8 cellular contexts compared by ENCODE assay signal in genomic region chr1:16727190-16728111, GRCh38. TPM values are rescaled to one million over a fixed set of nuclear protein-coding genes. Genes with fewer than 3 reads are reported as not detected.
DNase-seq lines count a peak whose midpoint lies in the region; ATAC-seq and TF ChIP-seq lines count a peak whose summit lies in the region.

No MANE protein-coding gene starts in this region.

- 82 to 83% methylated on average over 42 of the region's 42 CpGs for WGBS in body of pancreas, 2 donors

- no peak for TF ChIP-seq POLR2A in body of pancreas (IDR thresholded peaks at IDR 0.05)

- no peak overlapping the region for H3K4me3 Mint-ChIP-seq in CD4-positive, alpha-beta memory T cell
- H3K4me3 Mint-ChIP-seq in HFFc6: no peak overlapping the region

- no peaks in the 10 kb centered on the region for H3K9me3 Mint-ChIP-seq in CD4-positive, alpha-beta memory T cell
- H3K9me3 Mint-ChIP-seq in HFFc6: no peaks in the 10 kb centered on the region

- H3K27ac Mint-ChIP-seq in CD4-positive, alpha-beta memory T cell: no peak overlapping the region
- H3K27ac Mint-ChIP-seq in HFFc6: no peak overlapping the region

- no peaks in the 10 kb centered on the region for H3K36me3 ChIP-seq in CD4-positive, alpha-beta memory T cell (ENCODE audit: insufficient read depth, low read length)
- H3K36me3 ChIP-seq in body of pancreas (replicated peaks in 1 of 2; ENCODE audit: insufficient read depth in 1 of 2, low read depth in 2 of 2): no peaks in the 10 kb centered on the region

- H3K9me3 ChIP-seq in CD4-positive, alpha-beta memory T cell (ENCODE audit: control insufficient read depth in 1 of 2, low read length in 2 of 2): no peaks in the 10 kb centered on the region
- H3K9me3 ChIP-seq in body of pancreas: no peaks in the 10 kb centered on the region

- DNase-seq in CD4-positive, alpha-beta memory T cell: peak in 4 of 5 donors; percentile 23 to 69 (median 40)
- DNase-seq in HFFc6 (peak; percentile 85), SK-N-DZ (ENCODE audit: low spot score) (peak; percentile 51), body of pancreas (peak in 3 of 4 donors; percentile 18 to 25 (median 20)), mesenteric fat pad (ENCODE audit: low spot score) (peak; percentile 95), nucleus accumbens (lab: John Stamatoyannopoulos, UW) (no peak), activated gamma-delta T cell (lab: John Stamatoyannopoulos, UW) (no peak), NCI-H524 treated with DMSO at 0.1 percent for 48 hours (lab: John Stamatoyannopoulos, UW) (no peak)

- peak; percentile 22 for ATAC-seq in body of pancreas

- no peaks in the 10 kb centered on the region for H3K27me3 ChIP-seq in CD4-positive, alpha-beta memory T cell (ENCODE audit: insufficient read depth, low read length)
- H3K27me3 ChIP-seq in body of pancreas: no peaks in the 10 kb centered on the region

- POLR2A ChIA-PET in CD4-positive, alpha-beta memory T cell (lab: Charles Lee; ENCODE audit: partially characterized antibody): interaction anchor here (0.6 to 1.6 kb wide), 3 partner anchors 10 to 178 kb away, joined by 3 to 5 read pairs (median 3); no protein-coding TSS in a partner anchor

- H3K36me3 Mint-ChIP-seq in CD4-positive, alpha-beta memory T cell: no peaks in the 10 kb centered on the region
- no peaks in the 10 kb centered on the region for H3K36me3 Mint-ChIP-seq in HFFc6 (ENCODE audit: low read depth)

- H3K27ac ChIP-seq in CD4-positive, alpha-beta memory T cell (ENCODE audit: low read depth, low read length): no peak overlapping the region
- H3K27ac ChIP-seq in body of pancreas: no peak overlapping the region

- no peak for TF ChIP-seq CTCF in HFFc6 (IDR thresholded peaks at IDR 0.05)
- TF ChIP-seq CTCF in body of pancreas (IDR thresholded peaks at IDR 0.05): no peak

- H3K4me3 ChIP-seq in CD4-positive, alpha-beta memory T cell (ENCODE audit: low read length in 2 of 2): no peak overlapping the region
- H3K4me3 ChIP-seq in body of pancreas: no peak overlapping the region

- no peaks in the 10 kb centered on the region for H3K27me3 Mint-ChIP-seq in CD4-positive, alpha-beta memory T cell
- no peaks in the 10 kb centered on the region; the same call in 1 of the 2 replicates for H3K27me3 Mint-ChIP-seq in HFFc6 (ENCODE audit: insufficient read depth)

- CTCF ChIA-PET in CD4-positive, alpha-beta memory T cell (lab: Charles Lee; ENCODE audit: partially characterized antibody): interaction anchor here (1.2 to 1.9 kb wide), 4 partner anchors 10 to 19 kb away, joined by 3 to 7 read pairs (median 5); no protein-coding TSS in a partner anchor

- H3K4me1 ChIP-seq in CD4-positive, alpha-beta memory T cell (ENCODE audit: insufficient read depth, low read length): peaks cover 15% of the 10 kb centered on the region
- peaks cover 4% of the 10 kb centered on the region for H3K4me1 ChIP-seq in body of pancreas

- H3K4me1 Mint-ChIP-seq in CD4-positive, alpha-beta memory T cell: peaks cover 0 to 2% (median 0%) of the 10 kb centered on the region in 4 donors
- no peaks in the 10 kb centered on the region for H3K4me1 Mint-ChIP-seq in HFFc6 (ENCODE audit: low read depth)

- intact Hi-C loops in CD4-positive, alpha-beta memory T cell (cut with micrococcal nuclease): no loop called here
- intact Hi-C loops in body of pancreas (cut with DNase I): no loop called here

RNA-seq across cellular contexts. Expression of gene RNU1-4, which starts 12.9 kb away (rescaled TPM):
- 1,000 to 10,000 TPM; 3,010 to 3,866 TPM for total RNA-seq in CD4-positive, alpha-beta memory T cell
- not detected for polyA plus RNA-seq in CD4-positive, alpha-beta memory T cell
- total RNA-seq in HFFc6 (2021; fragmentation: NEBNext Ultra II Directional; extraction: Animal tissue kit (Norgen Biotek cat#: 25700)): 1,000 to 10,000 TPM; 1,191 to 2,394 (median 1,819) TPM
- polyA plus RNA-seq in SK-N-DZ (2014; cell fraction: cytosol; rRNA removed): not detected in 2 replicates
- not detected in 2 replicates for polyA plus RNA-seq in SK-N-DZ (2014; cell fraction: nucleus; rRNA removed)
- total RNA-seq in body of pancreas: over 10,000 TPM in 1 of 2 donors, under 1 TPM in 1; under 0.01 to 15,479 TPM
- 6,165 TPM for total RNA-seq in mesenteric fat pad

Comparison
In these comparisons a context has a peak if more than half of its experiments do, and no peak if none do; other contexts are left out.
1. DNase-seq: peak in CD4-positive, alpha-beta memory T cell (4 of 5), HFFc6 (single experiment), SK-N-DZ (single experiment), body of pancreas (3 of 4) and mesenteric fat pad (single experiment); none in nucleus accumbens (0 of 56), activated gamma-delta T cell (single experiment) and NCI-H524 treated with DMSO at 0.1 percent for 48 hours (single experiment).